ENCODE assay signal across 10 cellular contexts in genomic region chr15:52146261-52146660, GRCh38. TPM values are rescaled to one million over a fixed set of nuclear protein-coding genes. Genes with fewer than 3 reads are reported as not detected.
"Had no signal": no experiment of that assay in that cellular context is flagged by ENCODE, and none has a peak within 500 bp of the region (broad histone marks: within the 10 kb centered on the region; RNA-seq: fewer than 3 reads in every experiment).

No MANE protein-coding gene starts in this region.

- DNase-seq: GOT3, H7, KG1 had no signal

- FAIRE-seq: HepG2 had no signal

- H3K4me1 ChIP-seq: HAP-1 had no signal

- H3K9ac ChIP-seq: GM23248 had no signal

- ATAC-seq: HCT116, HepG2 had no signal

- H3K9me3 ChIP-seq: HAP-1 had no signal

- H3K4me3 ChIP-seq: GM23248, HAP-1 had no signal

- H2AFZ ChIP-seq: GM23248 had no signal

- H3K27ac ChIP-seq: GM23248, HL-60 had no signal

RNA-seq across cellular contexts. Expression of gene BCL2L10, which starts 33.7 kb away (rescaled TPM):
- total RNA-seq: GM23248, H4, H7, HepG2, HT1080 had no signal
- polyA plus RNA-seq: GM23248, HepG2 had no signal
